ENCODE assay signal across 21 cellular contexts in the genomic region with DNA sequence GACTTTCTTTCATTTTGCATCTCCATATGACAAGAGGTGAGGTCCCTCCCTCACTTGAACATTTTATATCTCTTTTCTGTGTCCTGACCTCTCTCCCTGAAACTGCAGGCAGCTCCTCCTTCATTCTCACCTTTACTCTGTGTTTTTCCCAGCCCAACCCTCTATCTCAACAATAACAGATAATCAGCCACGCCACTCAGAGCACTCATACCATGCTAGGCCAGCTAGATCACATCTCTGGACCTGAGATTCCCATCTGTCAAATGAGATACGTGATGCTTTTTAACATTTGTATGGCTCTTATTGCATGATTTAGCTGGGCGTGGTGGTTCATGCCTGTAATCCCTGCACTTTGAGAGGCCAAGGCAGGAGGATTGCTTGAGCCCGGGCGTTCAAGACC.
"Had no signal": no experiment of that assay in that cellular context is flagged by ENCODE, and none has a peak within 500 bp of the region (broad histone marks: within the 10 kb centered on the region; RNA-seq: fewer than 3 reads in every experiment).

No MANE protein-coding gene starts in this region.

- H3K27me3 ChIP-seq: gastrocnemius medialis, right lobe of liver, spleen, testis had no signal

- ATAC-seq: esophagus mucosa; gastrocnemius medialis; left lung; lower lobe of right lung; naive thymus-derived CD4-positive, alpha-beta T cell; psoas muscle; right lobe of liver; stimulated activated naive B cell treated with anti-CD40 and anti-IgM and Interleukin-4, amounts not matched to agents 10 μg/mL and 1 μg/mL and 100 μg/mL, for 72 hours; stimulated activated naive CD8-positive, alpha-beta T cell treated with anti-CD3 and anti-CD28 coated beads, Interleukin-15, amount 100 ng/mL, for 72 hours had no signal

- H3K9me3 ChIP-seq: gastrocnemius medialis, left lung, lower lobe of right lung, psoas muscle, right lobe of liver, spleen, testis, tibial nerve had no signal

- H3K27ac ChIP-seq: gastrocnemius medialis, left lung, lower lobe of right lung, psoas muscle, right lobe of liver, spleen, testis, tibial nerve had no signal

- H3K36me3 ChIP-seq: left lung, lower lobe of right lung, right lobe of liver, spleen, tibial nerve had no signal

- DNase-seq: central memory CD4-positive, alpha-beta T cell; effector memory CD4-positive, alpha-beta T cell; gastrocnemius medialis; islet precursor cell; left lung; lower lobe of right lung; midbrain; naive thymus-derived CD4-positive, alpha-beta T cell; occipital lobe; psoas muscle; retina; right lobe of liver; spleen; stimulated activated CD4-positive, alpha-beta T cell treated with anti-CD3 and anti-CD28 coated beads, Interleukin-15, amount 100 ng/mL, for 24 hours; stimulated activated CD4-positive, alpha-beta T cell treated with anti-CD3 and anti-CD28 coated beads, Interleukin-2, amount 100 ng/mL, for 24 hours; stimulated activated CD4-positive, alpha-beta T cell treated with anti-CD3 and anti-CD28 coated beads, Interleukin-4, amount 100 ng/mL, for 4 hours; stimulated activated naive B cell treated with anti-CD40 and anti-IgM and Interleukin-4, amounts not matched to agents 10 μg/mL and 1 μg/mL and 100 μg/mL, for 72 hours; stimulated activated naive CD8-positive, alpha-beta T cell treated with anti-CD3 and anti-CD28 coated beads, Interleukin-15, amount 100 ng/mL, for 72 hours; testis had no signal

- H3K4me3 ChIP-seq: gastrocnemius medialis, left lung, lower lobe of right lung, psoas muscle, right lobe of liver, spleen, testis, tibial nerve had no signal
